Comparison of ENCODE assay signal across 9 cellular contexts in genomic region chr17:880074-880870, GRCh38.
DNase-seq lines count a peak whose midpoint lies in the region; ATAC-seq, FAIRE-seq and TF ChIP-seq lines count a peak whose summit lies in the region.
"Had no signal": no experiment of that assay in that cellular context is flagged by ENCODE, and none has a peak within 500 bp of the region (broad histone marks: within the 10 kb centered on the region; RNA-seq: fewer than 3 reads in every experiment).

No MANE protein-coding gene starts in this region.

- H3K36me3 ChIP-seq in bronchial epithelial cell (ENCODE audit: control insufficient read depth, insufficient read depth, low read length): peaks cover 3% of the 10 kb centered on the region
- H3K36me3 ChIP-seq in hepatocyte (replicated peaks; ENCODE audit: insufficient read depth, low read depth): no peaks in the 10 kb centered on the region
- no peaks in the 10 kb centered on the region for H3K36me3 ChIP-seq in smooth muscle cell (ENCODE audit: low read depth)

- H3K4me1 Mint-ChIP-seq in activated CD8-positive, alpha-beta T cell treated with anti-CD3 and anti-CD28 coated beads, Interleukin-2, amount 10 ng/mL, durations not matched to agents 7 days and 5 days (ENCODE audit: low read depth): peaks cover 20% of the 10 kb centered on the region

- 64% methylated on average over 14 of the region's 14 CpGs for WGBS in hepatocyte (ENCODE audit: low lambda C conversion rate, missing lambda C conversion rate)
- WGBS in smooth muscle cell (ENCODE audit: low lambda C conversion rate): 22% methylated on average over 14 of the region's 14 CpGs

- peaks cover 21% of the 10 kb centered on the region for H3K27me3 Mint-ChIP-seq in activated CD8-positive, alpha-beta T cell treated with anti-CD3 and anti-CD28 coated beads, Interleukin-2, amount 10 ng/mL, durations not matched to agents 7 days and 5 days (ENCODE audit: low read depth)

- DNase-seq in HPDE6-E6E7 (ENCODE audit: extremely low spot score): peak; percentile 58
- peak; percentile 54 for DNase-seq in bronchial epithelial cell (ENCODE audit: low read depth)
- DNase-seq in hepatocyte (ENCODE audit: low spot score): no peak
- no peak for DNase-seq in smooth muscle cell (lab: John Stamatoyannopoulos, UW; ENCODE audit: unreplicated experiment)
- DNase-seq in DMS153 treated with DMSO at 0.1 percent for 48 hours (lab: John Stamatoyannopoulos, UW; ENCODE audit: unreplicated experiment): no peak
- no peak for DNase-seq in NCI-H82 (lab: John Stamatoyannopoulos, UW)
- DNase-seq in NCI-H774 (lab: John Stamatoyannopoulos, UW): no peak
- no peak for DNase-seq in activated CD8-positive, alpha-beta T cell treated with anti-CD3 and anti-CD28 coated beads, Interleukin-2, amount 10 ng/mL, durations not matched to agents 7 days and 5 days

- no peak for ATAC-seq in activated CD8-positive, alpha-beta T cell treated with anti-CD3 and anti-CD28 coated beads, Interleukin-2, amount 10 ng/mL, durations not matched to agents 7 days and 5 days

- H3K9me3 ChIP-seq in hepatocyte (ENCODE audit: low read depth) (no peaks in the 10 kb centered on the region), smooth muscle cell (replicated peaks; ENCODE audit: low read depth) (no peaks in the 10 kb centered on the region)

- H3K4me2 ChIP-seq in hepatocyte (no peak overlapping the region), smooth muscle cell (peak overlapping the region; percentile 60)

- CTCF ChIA-PET in activated CD8-positive, alpha-beta T cell treated with anti-CD3 and anti-CD28 coated beads, Interleukin-2, amount 10 ng/mL, durations not matched to agents 7 days and 5 days (lab: Charles Lee): interaction anchor here (0.7 to 6.2 kb wide), 10 partner anchors 8 to 119 kb away, joined by 3 to 62 read pairs (median 4); partner anchors contain the start of genes NXN and TIMM22

- H3K27ac ChIP-seq in hepatocyte (peak overlapping the region; percentile 67), smooth muscle cell (ENCODE audit: low read depth) (peak overlapping the region; percentile 78)
- H3K27ac ChIP-seq: HL-60 had no signal

- POLR2A ChIA-PET in activated CD8-positive, alpha-beta T cell treated with anti-CD3 and anti-CD28 coated beads, Interleukin-2, amount 10 ng/mL, durations not matched to agents 7 days and 5 days (lab: Charles Lee): interaction anchor here (1.1 kb wide), 1 partner anchor 117 kb away, joined by 4 read pairs; the partner anchor contains the start of gene TIMM22

- peaks cover 13% of the 10 kb centered on the region for H3K4me1 ChIP-seq in hepatocyte (ENCODE audit: insufficient read depth)
- H3K4me1 ChIP-seq in smooth muscle cell (ENCODE audit: low read depth): peaks cover 27% of the 10 kb centered on the region

- no peaks in the 10 kb centered on the region for H3K36me3 Mint-ChIP-seq in activated CD8-positive, alpha-beta T cell treated with anti-CD3 and anti-CD28 coated beads, Interleukin-2, amount 10 ng/mL, durations not matched to agents 7 days and 5 days (ENCODE audit: low read depth)

- H3F3A ChIP-seq in smooth muscle cell (ENCODE audit: low read depth): peaks cover 24% of the 10 kb centered on the region

- no peak overlapping the region for H3K4me3 Mint-ChIP-seq in activated CD8-positive, alpha-beta T cell treated with anti-CD3 and anti-CD28 coated beads, Interleukin-2, amount 10 ng/mL, durations not matched to agents 7 days and 5 days

- FAIRE-seq in bronchial epithelial cell (lab: Jason Lieb, UNC): no peak

- H3K9ac ChIP-seq in smooth muscle cell (ENCODE audit: low read depth): peak overlapping the region; percentile 6

- no peak overlapping the region for H3K27ac Mint-ChIP-seq in activated CD8-positive, alpha-beta T cell treated with anti-CD3 and anti-CD28 coated beads, Interleukin-2, amount 10 ng/mL, durations not matched to agents 7 days and 5 days

- H3K4me3 ChIP-seq in bronchial epithelial cell (ENCODE audit: low read depth, low read length): no peak overlapping the region
- no peak overlapping the region for H3K4me3 ChIP-seq in hepatocyte
- no peak overlapping the region for H3K4me3 ChIP-seq in smooth muscle cell

- H3K9me3 Mint-ChIP-seq in activated CD8-positive, alpha-beta T cell treated with anti-CD3 and anti-CD28 coated beads, Interleukin-2, amount 10 ng/mL, durations not matched to agents 7 days and 5 days (ENCODE audit: insufficient read depth): no peaks in the 10 kb centered on the region

- H4K20me1 ChIP-seq in hepatocyte (ENCODE audit: insufficient read depth, poor library complexity, severe bottlenecking): peaks cover 4% of the 10 kb centered on the region
- H4K20me1 ChIP-seq in smooth muscle cell (ENCODE audit: low read depth): peaks cover 85% of the 10 kb centered on the region

- H3K79me2 ChIP-seq in hepatocyte (peaks cover 87% of the 10 kb centered on the region), smooth muscle cell (ENCODE audit: low read depth) (peaks cover 87% of the 10 kb centered on the region)

- no peaks in the 10 kb centered on the region for H3K9me2 ChIP-seq in hepatocyte (replicated peaks; ENCODE audit: insufficient read depth)

- H3K27me3 ChIP-seq in bronchial epithelial cell (ENCODE audit: control insufficient read depth, insufficient read depth, low read length) (no peaks in the 10 kb centered on the region), hepatocyte (no peaks in the 10 kb centered on the region), smooth muscle cell (ENCODE audit: low read depth) (no peaks in the 10 kb centered on the region)

- H2AFZ ChIP-seq in hepatocyte (no peak overlapping the region), smooth muscle cell (ENCODE audit: low read depth) (no peak overlapping the region)

- no peak for TF ChIP-seq CTCF in bronchial epithelial cell (IDR thresholded peaks at IDR 0.05; ENCODE audit: insufficient read depth, low read length, severe bottlenecking)
- TF ChIP-seq CTCF in hepatocyte (IDR thresholded peaks at IDR 0.05; ENCODE audit: poor library complexity): no peak
- no peak for TF ChIP-seq CTCF in smooth muscle cell (IDR thresholded peaks at IDR 0.05; ENCODE audit: borderline replicate concordance, insufficient read depth, poor library complexity, severe bottlenecking)

Comparison
In these comparisons a context has a peak if more than half of its experiments do, and no peak if none do; other contexts are left out.
1. DNase-seq: peak in HPDE6-E6E7 (single experiment) and bronchial epithelial cell (single experiment); none in hepatocyte (single experiment), smooth muscle cell (single experiment), DMS153 treated with DMSO at 0.1 percent for 48 hours (single experiment), NCI-H82 (single experiment), NCI-H774 (single experiment) and activated CD8-positive, alpha-beta T cell treated with anti-CD3 and anti-CD28 coated beads, Interleukin-2, amount 10 ng/mL, durations not matched to agents 7 days and 5 days (single experiment).